ENCODE assay signal across 9 cellular contexts in genomic region chr14:69354383-69355154, GRCh38. TPM values are rescaled to one million over a fixed set of nuclear protein-coding genes. Genes with fewer than 3 reads are reported as not detected.
DNase-seq lines count a peak whose midpoint lies in the region; ATAC-seq, FAIRE-seq and TF ChIP-seq lines count a peak whose summit lies in the region.
"Had no signal": no experiment of that assay in that cellular context is flagged by ENCODE, and none has a peak within 500 bp of the region (broad histone marks: within the 10 kb centered on the region; RNA-seq: fewer than 3 reads in every experiment).

No MANE protein-coding gene starts in this region.

- H3K36me3 ChIP-seq in effector memory CD4-positive, alpha-beta T cell (ENCODE audit: control insufficient read depth, insufficient read depth, low read length), result no peaks in the 10 kb centered on the region
- H3K36me3 ChIP-seq in testis (ENCODE audit: low read depth, missing control alignments), result no peaks in the 10 kb centered on the region

- no peaks in the 10 kb centered on the region for H3K9me3 ChIP-seq in effector memory CD4-positive, alpha-beta T cell (ENCODE audit: control insufficient read depth, low read length)
- no peaks in the 10 kb centered on the region for H3K9me3 ChIP-seq in testis

- H3K27me3 ChIP-seq in effector memory CD4-positive, alpha-beta T cell (replicated peaks; ENCODE audit: control insufficient read depth, insufficient read depth, low read length, poor library complexity, severe bottlenecking), result no peaks in the 10 kb centered on the region
- no peaks in the 10 kb centered on the region for H3K27me3 ChIP-seq in testis

- WGBS in testis, 2 donors, result 80 to 82% methylated on average over 11 of the region's 11 CpGs

- no peak for TF ChIP-seq POLR2A in testis (IDR thresholded peaks at IDR 0.05)

- intact Hi-C loops in testis (cut with DNase I; ENCODE audit: low total_unique reads), result no loop called here

- DNase-seq in GM19239 (ENCODE audit: insufficient read length, low spot score) (peak; percentile 91), HuH-7.5 (ENCODE audit: low spot score) (no peak), cerebellar nuclear complex (lab: John Stamatoyannopoulos, UW) (no peak), testis (no peak)
- peak; percentile 66 for DNase-seq in activated CD4-positive, CD25-positive, alpha-beta regulatory T cell treated with anti-CD3 and anti-CD28 coated beads, Interleukin-2, amount 50 U/mL, for 72 hours
- peak in 2 of 3 donors; percentile 14 to 15 for DNase-seq in effector memory CD4-positive, alpha-beta T cell
- peak; percentile 26 to 52 (median 37) for DNase-seq in stimulated activated CD4-positive, alpha-beta T cell treated with anti-CD3 and anti-CD28 coated beads, TNF-alpha, amount 100 ng/mL, for 4 hours (ENCODE audit: low read depth in 3 of 3)

- no peak for TF ChIP-seq CTCF in testis (IDR thresholded peaks at IDR 0.05)

- peak overlapping the region; percentile 32 for H3K4me3 ChIP-seq in effector memory CD4-positive, alpha-beta T cell (ENCODE audit: insufficient read depth, low read depth, low read length, poor library complexity, severe bottlenecking)
- no peak overlapping the region for H3K4me3 ChIP-seq in testis

- FAIRE-seq in GM19239 (lab: Jason Lieb, UNC), result peak; percentile 96

- H3K4me1 ChIP-seq in effector memory CD4-positive, alpha-beta T cell (ENCODE audit: control insufficient read depth, insufficient read depth, low read length, poor library complexity, severe bottlenecking), result peaks cover 9% of the 10 kb centered on the region
- H3K4me1 ChIP-seq in testis, result no peaks in the 10 kb centered on the region
- H3K4me1 ChIP-seq: parathyroid adenoma had no signal

- ATAC-seq in HG03060 (IDR thresholded peaks at IDR 0.05; ENCODE audit: low read depth, unreplicated experiment), result peak; percentile 82

- H3K27ac ChIP-seq in effector memory CD4-positive, alpha-beta T cell (ENCODE audit: insufficient read depth, low read length, poor library complexity, severe bottlenecking), result peak overlapping the region; percentile 27
- no peak overlapping the region for H3K27ac ChIP-seq in testis
- H3K27ac ChIP-seq: parathyroid adenoma had no signal

RNA-seq across cellular contexts. Expression of gene ERH, which starts 43.5 kb away (rescaled TPM):
- 10 to 100 TPM; 57.3 to 74.5 TPM for total RNA-seq in testis
- 176 TPM for polyA plus RNA-seq in testis (ENCODE audit: insufficient read depth, low read depth, low replicate concordance)

RNA-seq across cellular contexts. Expression of gene SLC39A9, which starts 43.9 kb away (rescaled TPM):
- total RNA-seq in testis, result 10 to 100 TPM; 59.9 to 73.3 TPM
- 38.0 TPM for polyA plus RNA-seq in testis (ENCODE audit: insufficient read depth, low read depth, low replicate concordance)

Comparison
In these comparisons a context has a peak if more than half of its experiments do, and no peak if none do; other contexts are left out.
1. DNase-seq: peak in GM19239 (single experiment), activated CD4-positive, CD25-positive, alpha-beta regulatory T cell treated with anti-CD3 and anti-CD28 coated beads, Interleukin-2, amount 50 U/mL, for 72 hours (single experiment), effector memory CD4-positive, alpha-beta T cell (2 of 3) and stimulated activated CD4-positive, alpha-beta T cell treated with anti-CD3 and anti-CD28 coated beads, TNF-alpha, amount 100 ng/mL, for 4 hours (3 of 3); none in HuH-7.5 (single experiment), cerebellar nuclear complex (0 of 2) and testis (single experiment).